Comparison of ENCODE assay signal across 8 cellular contexts in genomic region chr19:45251452-45252354, GRCh38. TPM values are rescaled to one million over a fixed set of nuclear protein-coding genes. Genes with fewer than 3 reads are reported as not detected.
DNase-seq lines count a peak whose midpoint lies in the region; ATAC-seq and TF ChIP-seq lines count a peak whose summit lies in the region.

No MANE protein-coding gene starts in this region.

- H3K36me3 ChIP-seq in GM06990 (ENCODE audit: control insufficient read depth, insufficient read depth, low read length) (no peaks in the 10 kb centered on the region; the same call in 1 of the 2 replicates), Panc1 (ENCODE audit: control insufficient read depth, insufficient read depth, low read length) (no peaks in the 10 kb centered on the region; the same call in 1 of the 2 replicates), duodenal mucosa (ENCODE audit: control insufficient read depth in 1 of 2, insufficient read depth in 2 of 2, low read length in 2 of 2) (no peaks in the 10 kb centered on the region), mucosa of descending colon (ENCODE audit: low read depth) (no peaks in the 10 kb centered on the region)

- peak overlapping the region; percentile 34; the same call in 1 of the 2 replicates for H3K27ac ChIP-seq in Panc1 (ENCODE audit: low read length)
- H3K27ac ChIP-seq in duodenal mucosa (ENCODE audit: low read depth, low read length): no peak overlapping the region

- peak overlapping the region; percentile 57 to 66 for H3K9ac ChIP-seq in duodenal mucosa (ENCODE audit: low read depth in 1 of 2, low read length in 2 of 2)

- H3K4me1 ChIP-seq in Panc1 (ENCODE audit: control insufficient read depth, insufficient read depth, low read length) (no peaks in the 10 kb centered on the region; the same call in 1 of the 2 replicates), duodenal mucosa (ENCODE audit: control insufficient read depth in 1 of 2, insufficient read depth in 2 of 2, low read length in 2 of 2) (peaks cover 11 to 26% of the 10 kb centered on the region in 2 donors), mucosa of descending colon (ENCODE audit: low read depth) (peaks cover 12% of the 10 kb centered on the region)

- peak; percentile 30; the same call in 1 of the 2 replicates for ATAC-seq in Panc1
- ATAC-seq in mucosa of descending colon: peak; percentile 29
- no peak for ATAC-seq in HG02938 (IDR thresholded peaks at IDR 0.05; ENCODE audit: unreplicated experiment)
- no peak for ATAC-seq in HG02759 (IDR thresholded peaks at IDR 0.05; ENCODE audit: unreplicated experiment)
- ATAC-seq in HG03354 (IDR thresholded peaks at IDR 0.05; ENCODE audit: poor library complexity, severe bottlenecking, unreplicated experiment): no peak

- H3K9me3 ChIP-seq in Panc1 (ENCODE audit: control insufficient read depth, insufficient read depth, low read depth, low read length): no peaks in the 10 kb centered on the region
- H3K9me3 ChIP-seq in duodenal mucosa (ENCODE audit: control insufficient read depth in 1 of 2, low read length in 2 of 2): no peaks in the 10 kb centered on the region
- H3K9me3 ChIP-seq in mucosa of descending colon: no peaks in the 10 kb centered on the region

- POLR2A ChIA-PET in Panc1 (lab: Charles Lee): interaction anchor here (0.5 kb wide), 1 partner anchor 90 kb away, joined by 6 read pairs; no protein-coding TSS in a partner anchor

- CTCF ChIA-PET in Panc1 (lab: Charles Lee): no interaction called here

- TF ChIP-seq CTCF in GM06990 (IDR thresholded peaks at IDR 0.05; ENCODE audit: insufficient read depth, low read length, poor library complexity, severe bottlenecking) (peak; percentile 23), Panc1 (IDR thresholded peaks at IDR 0.05) (no peak), mucosa of descending colon (IDR thresholded peaks at IDR 0.05) (no peak)

- DNase-seq in GM06990 (ENCODE audit: extremely low read depth, insufficient read length) (no peak), Panc1 (ENCODE audit: low read depth, low spot score) (no peak), mucosa of descending colon (peak in 1 of 3 donors; percentile 45), NOMO-1 (lab: John Stamatoyannopoulos, UW; ENCODE audit: unreplicated experiment in 2 of 2) (no peak)

- in situ Hi-C loops in Panc1 (cut with HindIII; ENCODE audit: low pct_unique_long_range_greater_than_20kb, low sequenced_read_pairs): no loop called here

- no peaks in the 10 kb centered on the region for H3K27me3 ChIP-seq in GM06990 (replicated peaks; ENCODE audit: control insufficient read depth, insufficient read depth, low read length)
- H3K27me3 ChIP-seq in Panc1 (ENCODE audit: control insufficient read depth, insufficient read depth, low read length): no peaks in the 10 kb centered on the region
- H3K27me3 ChIP-seq in duodenal mucosa (ENCODE audit: control insufficient read depth in 1 of 2, insufficient read depth in 2 of 2, low read length in 2 of 2): no peaks in the 10 kb centered on the region

- BruUV-seq in Panc1 (replicated peaks; lab: Mats Ljungman, UMichigan): no TSS peak

- intact Hi-C loops in Panc1 (cut with micrococcal nuclease; ENCODE audit: unreplicated experiment) (loop anchor here (10.0 kb wide), 1 partner anchor 73 kb away; the partner anchor contains the start of gene CKM), mucosa of descending colon (cut with DNase I, micrococcal nuclease) (no loop called here)

- H3K4me3 ChIP-seq in GM06990 (replicated peaks; ENCODE audit: low read depth, low read length): peak overlapping the region; percentile 80
- peak overlapping the region; percentile 61 to 63 for H3K4me3 ChIP-seq in Panc1 (ENCODE audit: low read depth in 2 of 2, low read length in 2 of 2)
- peak overlapping the region; percentile 69 to 72 for H3K4me3 ChIP-seq in duodenal mucosa (ENCODE audit: low read depth in 1 of 2, low read length in 2 of 2)
- H3K4me3 ChIP-seq in mucosa of descending colon: peak overlapping the region; percentile 57

RNA-seq across cellular contexts. Expression of gene MARK4, which starts 0.6 kb away (rescaled TPM):
- total RNA-seq in Panc1 (2021; ENCODE audit: unreplicated experiment) (21.6 TPM), mucosa of descending colon (10 to 100 TPM; 15.7 to 34.6 (median 17.0) TPM)
- 31.6 TPM for polyA plus RNA-seq in Panc1 (2012; ENCODE audit: insufficient read length)

RNA-seq across cellular contexts. Expression of gene EXOC3L2, which starts 6.5 kb away (rescaled TPM):
- total RNA-seq in Panc1 (2021; ENCODE audit: unreplicated experiment): 0.08 TPM
- polyA plus RNA-seq in Panc1 (2012; ENCODE audit: insufficient read length): 0.10 TPM
- 1 to 10 TPM in 2 of 3 donors, under 1 TPM in 1; 0.70 to 1.4 (median 1.2) TPM for total RNA-seq in mucosa of descending colon

Comparison
In these comparisons a context has a peak if more than half of its experiments do, and no peak if none do; other contexts are left out.
1. ATAC-seq: peak in Panc1 (single experiment) and mucosa of descending colon (single experiment); none in HG02938 (single experiment), HG02759 (single experiment) and HG03354 (single experiment).
2. Peak in every context shown above with its lines, with median percentiles within 50 percentile points of each other: H3K4me3 ChIP-seq.